8 cellular contexts compared by ENCODE assay signal in the genomic region with DNA sequence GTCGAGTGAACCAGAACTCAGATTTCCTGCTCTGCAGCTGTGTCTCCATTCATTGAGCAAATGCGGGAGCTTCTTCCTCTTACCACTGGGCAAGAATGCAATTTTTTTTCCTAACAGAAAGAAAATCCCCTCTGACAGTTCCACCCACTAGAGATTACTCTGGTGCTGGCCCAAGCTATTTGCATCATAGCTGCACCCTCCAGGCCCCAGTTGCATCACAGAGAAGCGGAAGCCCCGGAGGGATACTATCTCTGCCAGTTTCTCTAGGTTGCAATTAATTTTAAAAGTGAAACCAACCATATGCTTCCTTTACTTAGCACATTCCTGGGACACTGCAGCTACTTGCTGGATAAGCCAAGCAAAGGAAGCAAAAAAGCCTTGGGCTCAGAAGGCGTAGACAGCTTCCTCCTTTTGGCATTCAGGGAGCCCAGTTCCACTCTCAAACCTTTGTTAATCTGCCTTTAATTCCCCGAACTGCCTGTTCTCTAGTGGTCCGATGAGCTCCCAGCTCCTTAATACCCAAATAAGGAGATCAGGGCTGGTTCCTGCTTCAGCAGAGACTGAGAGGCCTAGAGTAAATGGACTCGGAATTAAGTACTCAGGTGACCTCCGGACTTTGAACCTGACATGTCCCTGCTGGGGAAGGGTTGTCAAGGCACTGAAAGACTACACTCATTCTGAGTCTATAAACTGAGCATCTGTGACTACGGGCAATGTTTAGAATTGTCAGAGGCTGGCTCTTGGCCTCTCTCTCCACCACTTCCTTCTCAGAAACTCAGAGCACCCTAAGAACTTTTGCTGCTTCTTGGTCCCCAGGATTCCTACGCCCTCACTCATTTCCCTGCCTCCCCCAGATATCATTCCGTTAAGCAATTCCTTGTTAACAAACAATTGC.
DNase-seq lines count a peak whose midpoint lies in the region; ATAC-seq and TF ChIP-seq lines count a peak whose summit lies in the region.

No MANE protein-coding gene starts in this region.

- H3K27ac ChIP-seq in cingulate gyrus (ENCODE audit: low read depth, low read length) (peak overlapping the region; percentile 10), smooth muscle cell (ENCODE audit: low read depth) (peak overlapping the region; percentile 82)

- H3K4me1 ChIP-seq in smooth muscle cell (ENCODE audit: low read depth) = peaks cover 16% of the 10 kb centered on the region

- H3K9me3 ChIP-seq in smooth muscle cell (replicated peaks; ENCODE audit: low read depth) = no peaks in the 10 kb centered on the region

- H3K36me3 Mint-ChIP-seq in glutamatergic neuron (ENCODE audit: unreplicated experiment) = no peaks in the 10 kb centered on the region

- no peak overlapping the region for H3K27ac Mint-ChIP-seq in glutamatergic neuron (ENCODE audit: unreplicated experiment)

- peaks cover 8% of the 10 kb centered on the region for H3K4me1 Mint-ChIP-seq in glutamatergic neuron (ENCODE audit: low read depth, unreplicated experiment)

- peak overlapping the region; percentile 63 for H2AFZ ChIP-seq in smooth muscle cell (ENCODE audit: low read depth)

- peak; percentile 21 for DNase-seq in GM06990 (ENCODE audit: extremely low read depth, insufficient read length)
- peak; percentile 96 to 97 for DNase-seq in NCI-H526 (lab: John Stamatoyannopoulos, UW)
- peak; percentile 47 for DNase-seq in kidney epithelial cell (ENCODE audit: low read depth)
- DNase-seq in smooth muscle cell (lab: John Stamatoyannopoulos, UW; ENCODE audit: unreplicated experiment) = peak; percentile 37
- no peak for DNase-seq in glutamatergic neuron
- DNase-seq in activated T-cell treated with anti-CD3 and anti-CD28 coated beads, Interleukin-2, amount 50 U/mL, for 48 hours = no peak

- H3K4me3 Mint-ChIP-seq in glutamatergic neuron (ENCODE audit: unreplicated experiment) = no peak overlapping the region

- H3K9ac ChIP-seq in smooth muscle cell (ENCODE audit: low read depth) = no peak overlapping the region

- H3K36me3 ChIP-seq in GM06990 (ENCODE audit: control insufficient read depth, insufficient read depth, low read length) (no peaks in the 10 kb centered on the region), kidney epithelial cell (ENCODE audit: control insufficient read depth, insufficient read depth, low read length) (no peaks in the 10 kb centered on the region), smooth muscle cell (ENCODE audit: low read depth) (no peaks in the 10 kb centered on the region)

- TF ChIP-seq CTCF in GM06990 (IDR thresholded peaks at IDR 0.05; ENCODE audit: insufficient read depth, low read length, poor library complexity, severe bottlenecking) = no peak
- no peak for TF ChIP-seq CTCF in kidney epithelial cell (IDR thresholded peaks at IDR 0.05; ENCODE audit: insufficient read depth, low read length, poor library complexity, severe bottlenecking)
- TF ChIP-seq CTCF in smooth muscle cell (IDR thresholded peaks at IDR 0.05; ENCODE audit: borderline replicate concordance, insufficient read depth, poor library complexity, severe bottlenecking) = no peak
- no peak for TF ChIP-seq CTCF in glutamatergic neuron (IDR thresholded peaks at IDR 0.05; ENCODE audit: partially characterized antibody, unreplicated experiment)

- WGBS in smooth muscle cell (ENCODE audit: low lambda C conversion rate) = 13% methylated on average over 12 of the region's 12 CpGs

- no peak for ATAC-seq in GM18867 (IDR thresholded peaks at IDR 0.05; ENCODE audit: unreplicated experiment)

- no peak overlapping the region for H3K4me3 ChIP-seq in GM06990 (replicated peaks; ENCODE audit: low read depth, low read length)
- H3K4me3 ChIP-seq in kidney epithelial cell (ENCODE audit: low read depth, low read length) = no peak overlapping the region
- peak overlapping the region; percentile 37 for H3K4me3 ChIP-seq in smooth muscle cell

- H3K27me3 Mint-ChIP-seq in glutamatergic neuron (ENCODE audit: unreplicated experiment) = no peaks in the 10 kb centered on the region

- no peaks in the 10 kb centered on the region for H4K20me1 ChIP-seq in smooth muscle cell (ENCODE audit: low read depth)

- no peaks in the 10 kb centered on the region for H3K9me3 Mint-ChIP-seq in glutamatergic neuron (ENCODE audit: unreplicated experiment)

- H3K27me3 ChIP-seq in GM06990 (replicated peaks; ENCODE audit: control insufficient read depth, insufficient read depth, low read length) (no peaks in the 10 kb centered on the region), kidney epithelial cell (ENCODE audit: control insufficient read depth, insufficient read depth, low read length) (no peaks in the 10 kb centered on the region), smooth muscle cell (ENCODE audit: low read depth) (no peaks in the 10 kb centered on the region)

- H3F3A ChIP-seq in smooth muscle cell (ENCODE audit: low read depth) = peaks cover 12% of the 10 kb centered on the region

- peak overlapping the region; percentile 76 for H3K4me2 ChIP-seq in smooth muscle cell

- H3K79me2 ChIP-seq in smooth muscle cell (ENCODE audit: low read depth) = no peaks in the 10 kb centered on the region

Comparison
In these comparisons a context has a peak if more than half of its experiments do, and no peak if none do; other contexts are left out.
1. DNase-seq: peak in GM06990 (single experiment), NCI-H526 (2 of 2), kidney epithelial cell (single experiment) and smooth muscle cell (single experiment); none in glutamatergic neuron (single experiment) and activated T-cell treated with anti-CD3 and anti-CD28 coated beads, Interleukin-2, amount 50 U/mL, for 48 hours (0 of 2).